Comparison of ENCODE assay signal across 2 cellular contexts in genomic region chr1:84496498-84496897, GRCh38.
TF ChIP-seq lines count a peak whose summit lies in the region.

No MANE protein-coding gene starts in this region.

TF ChIP-seq in PFSK-1, 5 proteins besides CTCF, POLR2A, EP300 and RAD21:
- TF ChIP-seq POLR2AphosphoS5 (IDR thresholded peaks at IDR 0.05; ENCODE audit: low read depth, low read length) (0 out of 2 replicates have a peak, but pooled peaks have one; percentile 25), FOXP2 (optimal IDR thresholded peaks at IDR 0.05; ENCODE audit: borderline replicate concordance, extremely low read depth, extremely low read length, insufficient read depth) (no peak)
TF ChIP-seq in PFSK-1: peak in this region for 1.

TF ChIP-seq in GM12878, 131 proteins besides CTCF, POLR2A, EP300 and RAD21:
- TF ChIP-seq POLR2AphosphoS2 (IDR thresholded peaks at IDR 0.05; ENCODE audit: low read depth, low read length) (0 out of 2 replicates have a peak, but pooled peaks have one; percentile 30), TCF12 (IDR thresholded peaks at IDR 0.05; ENCODE audit: low read depth, low read length) (no peak)
- TF ChIP-seq, protein P1, sequence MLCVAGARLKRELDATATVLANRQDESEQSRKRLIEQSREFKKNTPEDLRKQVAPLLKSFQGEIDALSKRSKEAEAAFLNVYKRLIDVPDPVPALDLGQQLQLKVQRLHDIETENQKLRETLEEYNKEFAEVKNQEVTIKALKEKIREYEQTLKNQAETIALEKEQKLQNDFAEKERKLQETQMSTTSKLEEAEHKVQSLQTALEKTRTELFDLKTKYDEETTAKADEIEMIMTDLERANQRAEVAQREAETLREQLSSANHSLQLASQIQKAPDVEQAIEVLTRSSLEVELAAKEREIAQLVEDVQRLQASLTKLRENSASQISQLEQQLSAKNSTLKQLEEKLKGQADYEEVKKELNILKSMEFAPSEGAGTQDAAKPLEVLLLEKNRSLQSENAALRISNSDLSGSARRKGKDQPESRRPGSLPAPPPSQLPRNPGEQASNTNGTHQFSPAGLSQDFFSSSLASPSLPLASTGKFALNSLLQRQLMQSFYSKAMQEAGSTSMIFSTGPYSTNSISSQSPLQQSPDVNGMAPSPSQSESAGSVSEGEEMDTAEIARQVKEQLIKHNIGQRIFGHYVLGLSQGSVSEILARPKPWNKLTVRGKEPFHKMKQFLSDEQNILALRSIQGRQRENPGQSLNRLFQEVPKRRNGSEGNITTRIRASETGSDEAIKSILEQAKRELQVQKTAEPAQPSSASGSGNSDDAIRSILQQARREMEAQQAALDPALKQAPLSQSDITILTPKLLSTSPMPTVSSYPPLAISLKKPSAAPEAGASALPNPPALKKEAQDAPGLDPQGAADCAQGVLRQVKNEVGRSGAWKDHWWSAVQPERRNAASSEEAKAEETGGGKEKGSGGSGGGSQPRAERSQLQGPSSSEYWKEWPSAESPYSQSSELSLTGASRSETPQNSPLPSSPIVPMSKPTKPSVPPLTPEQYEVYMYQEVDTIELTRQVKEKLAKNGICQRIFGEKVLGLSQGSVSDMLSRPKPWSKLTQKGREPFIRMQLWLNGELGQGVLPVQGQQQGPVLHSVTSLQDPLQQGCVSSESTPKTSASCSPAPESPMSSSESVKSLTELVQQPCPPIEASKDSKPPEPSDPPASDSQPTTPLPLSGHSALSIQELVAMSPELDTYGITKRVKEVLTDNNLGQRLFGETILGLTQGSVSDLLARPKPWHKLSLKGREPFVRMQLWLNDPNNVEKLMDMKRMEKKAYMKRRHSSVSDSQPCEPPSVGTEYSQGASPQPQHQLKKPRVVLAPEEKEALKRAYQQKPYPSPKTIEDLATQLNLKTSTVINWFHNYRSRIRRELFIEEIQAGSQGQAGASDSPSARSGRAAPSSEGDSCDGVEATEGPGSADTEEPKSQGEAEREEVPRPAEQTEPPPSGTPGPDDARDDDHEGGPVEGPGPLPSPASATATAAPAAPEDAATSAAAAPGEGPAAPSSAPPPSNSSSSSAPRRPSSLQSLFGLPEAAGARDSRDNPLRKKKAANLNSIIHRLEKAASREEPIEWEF (IDR thresholded peaks at IDR 0.05; ENCODE audit: insufficient replicate concordance, low read depth, low read length) = no peak
